In the genomic region with DNA sequence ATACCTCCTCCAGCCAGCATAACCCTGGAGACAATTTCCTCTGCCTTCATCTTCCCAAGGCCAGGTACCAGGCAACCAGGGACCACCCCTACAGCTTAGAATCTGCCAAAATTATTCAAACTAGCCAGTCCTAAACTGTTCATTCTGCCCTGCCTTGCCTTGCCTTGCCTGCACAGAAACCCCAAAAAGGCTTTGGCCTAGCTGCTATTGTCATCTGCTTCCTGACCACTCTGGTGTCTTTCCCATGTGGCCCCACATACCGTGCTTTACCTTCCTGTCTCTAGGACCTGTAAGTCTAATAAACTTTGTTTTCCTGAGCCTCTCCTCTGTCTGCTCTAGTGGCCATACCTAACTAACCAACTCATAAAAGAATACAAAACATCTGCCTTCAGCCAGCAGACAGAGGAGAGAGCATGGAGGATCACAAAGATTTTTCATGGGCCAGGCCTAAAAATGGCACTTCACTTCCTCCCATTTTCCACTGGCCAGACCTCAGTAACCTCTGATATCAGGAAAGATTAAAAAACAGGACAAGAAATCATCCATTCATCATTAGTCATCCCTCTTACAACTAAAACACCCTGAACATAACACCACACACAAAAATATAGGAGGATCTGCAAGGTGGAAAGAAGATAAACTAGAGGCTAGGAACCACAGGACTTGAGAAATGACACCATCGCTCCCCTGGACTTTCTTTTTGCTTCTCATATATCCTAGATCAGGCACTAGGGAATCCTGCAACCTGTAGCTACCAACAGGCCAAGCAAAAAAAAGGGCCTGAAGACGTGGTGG, we compare ENCODE assay signal across 1 cellular context.
TF ChIP-seq lines count a peak whose summit lies in the region.

No MANE protein-coding gene starts in this region.

TF ChIP-seq in GM23338, 12 proteins besides CTCF, POLR2A, EP300 and RAD21 (continued from another document):
- TF ChIP-seq ZNF331 (CRISPR knock-in tag; IDR thresholded peaks at IDR 0.05; ENCODE audit: low read depth) (no peak), POLR2AphosphoS5 (IDR thresholded peaks at IDR 0.05; ENCODE audit: low read depth) (no peak), NANOG (IDR thresholded peaks at IDR 0.05; ENCODE audit: borderline replicate concordance) (no peak), CREB1 (CRISPR knock-in tag; IDR thresholded peaks at IDR 0.05; ENCODE audit: low read depth) (no peak), JUNB (IDR thresholded peaks at IDR 0.05; ENCODE audit: unreplicated experiment) (no peak), EZH2 (IDR thresholded peaks at IDR 0.05; ENCODE audit: low read depth, unreplicated experiment) (no peak), EZH2phosphoT487 (IDR thresholded peaks at IDR 0.05; ENCODE audit: unreplicated experiment) (no peak)
- TF ChIP-seq, protein P1, sequence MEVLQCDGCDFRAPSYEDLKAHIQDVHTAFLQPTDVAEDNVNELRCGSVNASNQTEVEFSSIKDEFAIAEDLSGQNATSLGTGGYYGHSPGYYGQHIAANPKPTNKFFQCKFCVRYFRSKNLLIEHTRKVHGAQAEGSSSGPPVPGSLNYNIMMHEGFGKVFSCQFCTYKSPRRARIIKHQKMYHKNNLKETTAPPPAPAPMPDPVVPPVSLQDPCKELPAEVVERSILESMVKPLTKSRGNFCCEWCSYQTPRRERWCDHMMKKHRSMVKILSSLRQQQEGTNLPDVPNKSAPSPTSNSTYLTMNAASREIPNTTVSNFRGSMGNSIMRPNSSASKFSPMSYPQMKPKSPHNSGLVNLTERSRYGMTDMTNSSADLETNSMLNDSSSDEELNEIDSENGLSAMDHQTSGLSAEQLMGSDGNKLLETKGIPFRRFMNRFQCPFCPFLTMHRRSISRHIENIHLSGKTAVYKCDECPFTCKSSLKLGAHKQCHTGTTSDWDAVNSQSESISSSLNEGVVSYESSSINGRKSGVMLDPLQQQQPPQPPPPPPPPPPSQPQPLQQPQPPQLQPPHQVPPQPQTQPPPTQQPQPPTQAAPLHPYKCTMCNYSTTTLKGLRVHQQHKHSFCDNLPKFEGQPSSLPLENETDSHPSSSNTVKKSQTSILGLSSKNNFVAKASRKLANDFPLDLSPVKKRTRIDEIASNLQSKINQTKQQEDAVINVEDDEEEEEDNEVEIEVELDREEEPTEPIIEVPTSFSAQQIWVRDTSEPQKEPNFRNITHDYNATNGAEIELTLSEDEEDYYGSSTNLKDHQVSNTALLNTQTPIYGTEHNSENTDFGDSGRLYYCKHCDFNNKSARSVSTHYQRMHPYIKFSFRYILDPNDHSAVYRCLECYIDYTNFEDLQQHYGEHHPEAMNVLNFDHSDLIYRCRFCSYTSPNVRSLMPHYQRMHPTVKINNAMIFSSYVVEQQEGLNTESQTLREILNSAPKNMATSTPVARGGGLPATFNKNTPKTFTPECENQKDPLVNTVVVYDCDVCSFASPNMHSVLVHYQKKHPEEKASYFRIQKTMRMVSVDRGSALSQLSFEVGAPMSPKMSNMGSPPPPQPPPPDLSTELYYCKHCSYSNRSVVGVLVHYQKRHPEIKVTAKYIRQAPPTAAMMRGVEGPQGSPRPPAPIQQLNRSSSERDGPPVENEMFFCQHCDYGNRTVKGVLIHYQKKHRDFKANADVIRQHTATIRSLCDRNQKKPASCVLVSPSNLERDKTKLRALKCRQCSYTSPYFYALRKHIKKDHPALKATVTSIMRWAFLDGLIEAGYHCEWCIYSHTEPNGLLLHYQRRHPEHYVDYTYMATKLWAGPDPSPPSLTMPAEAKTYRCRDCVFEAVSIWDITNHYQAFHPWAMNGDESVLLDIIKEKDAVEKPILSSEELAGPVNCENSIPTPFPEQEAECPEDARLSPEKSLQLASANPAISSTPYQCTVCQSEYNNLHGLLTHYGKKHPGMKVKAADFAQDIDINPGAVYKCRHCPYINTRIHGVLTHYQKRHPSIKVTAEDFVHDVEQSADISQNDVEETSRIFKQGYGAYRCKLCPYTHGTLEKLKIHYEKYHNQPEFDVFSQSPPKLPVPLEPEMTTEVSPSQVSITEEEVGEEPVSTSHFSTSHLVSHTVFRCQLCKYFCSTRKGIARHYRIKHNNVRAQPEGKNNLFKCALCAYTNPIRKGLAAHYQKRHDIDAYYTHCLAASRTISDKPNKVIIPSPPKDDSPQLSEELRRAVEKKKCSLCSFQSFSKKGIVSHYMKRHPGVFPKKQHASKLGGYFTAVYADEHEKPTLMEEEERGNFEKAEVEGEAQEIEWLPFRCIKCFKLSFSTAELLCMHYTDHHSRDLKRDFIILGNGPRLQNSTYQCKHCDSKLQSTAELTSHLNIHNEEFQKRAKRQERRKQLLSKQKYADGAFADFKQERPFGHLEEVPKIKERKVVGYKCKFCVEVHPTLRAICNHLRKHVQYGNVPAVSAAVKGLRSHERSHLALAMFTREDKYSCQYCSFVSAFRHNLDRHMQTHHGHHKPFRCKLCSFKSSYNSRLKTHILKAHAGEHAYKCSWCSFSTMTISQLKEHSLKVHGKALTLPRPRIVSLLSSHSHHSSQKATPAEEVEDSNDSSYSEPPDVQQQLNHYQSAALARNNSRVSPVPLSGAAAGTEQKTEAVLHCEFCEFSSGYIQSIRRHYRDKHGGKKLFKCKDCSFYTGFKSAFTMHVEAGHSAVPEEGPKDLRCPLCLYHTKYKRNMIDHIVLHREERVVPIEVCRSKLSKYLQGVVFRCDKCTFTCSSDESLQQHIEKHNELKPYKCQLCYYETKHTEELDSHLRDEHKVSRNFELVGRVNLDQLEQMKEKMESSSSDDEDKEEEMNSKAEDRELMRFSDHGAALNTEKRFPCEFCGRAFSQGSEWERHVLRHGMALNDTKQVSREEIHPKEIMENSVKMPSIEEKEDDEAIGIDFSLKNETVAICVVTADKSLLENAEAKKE (CRISPR knock-in tag; IDR thresholded peaks at IDR 0.05), result no peak
- TF ChIP-seq, protein P2, sequence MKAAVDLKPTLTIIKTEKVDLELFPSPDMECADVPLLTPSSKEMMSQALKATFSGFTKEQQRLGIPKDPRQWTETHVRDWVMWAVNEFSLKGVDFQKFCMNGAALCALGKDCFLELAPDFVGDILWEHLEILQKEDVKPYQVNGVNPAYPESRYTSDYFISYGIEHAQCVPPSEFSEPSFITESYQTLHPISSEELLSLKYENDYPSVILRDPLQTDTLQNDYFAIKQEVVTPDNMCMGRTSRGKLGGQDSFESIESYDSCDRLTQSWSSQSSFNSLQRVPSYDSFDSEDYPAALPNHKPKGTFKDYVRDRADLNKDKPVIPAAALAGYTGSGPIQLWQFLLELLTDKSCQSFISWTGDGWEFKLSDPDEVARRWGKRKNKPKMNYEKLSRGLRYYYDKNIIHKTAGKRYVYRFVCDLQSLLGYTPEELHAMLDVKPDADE (IDR thresholded peaks at IDR 0.05), result no peak
